Comparison of ENCODE assay signal across 1 cellular context in the genomic region with DNA sequence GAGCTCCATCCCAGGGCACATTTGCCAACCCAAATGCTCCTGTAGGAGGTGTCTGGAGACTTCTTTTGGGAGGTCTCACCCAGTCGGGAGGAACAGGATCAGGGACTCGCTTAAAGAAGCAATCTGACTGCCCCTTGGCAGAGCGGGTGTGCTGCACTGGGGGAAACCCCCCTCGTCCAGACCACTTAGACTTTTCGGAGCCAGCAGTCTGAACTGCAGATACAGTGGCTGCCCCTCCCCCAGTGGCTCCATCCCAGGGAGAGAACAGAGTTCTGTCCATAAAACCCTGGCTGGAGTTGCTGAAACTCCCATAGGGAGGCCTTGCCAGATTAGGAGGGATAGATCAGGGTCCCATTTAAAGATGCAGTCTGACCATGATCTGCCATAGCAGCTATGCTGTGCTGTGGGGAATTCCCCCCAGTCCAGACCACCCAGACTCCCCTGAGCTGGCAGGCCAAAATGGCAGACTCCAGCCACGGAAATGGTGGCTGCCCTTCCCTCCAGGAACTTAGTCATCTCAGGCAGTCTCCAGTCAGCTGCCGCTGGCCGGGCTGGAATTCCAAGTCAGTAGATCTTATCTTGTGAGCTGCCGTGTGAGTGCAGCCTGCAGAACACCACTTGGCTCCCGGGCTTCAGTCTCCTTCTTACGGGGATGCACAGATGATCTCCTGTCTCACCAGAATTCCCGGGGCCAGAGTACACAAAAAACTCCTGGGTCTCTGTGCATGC.
TF ChIP-seq lines count a peak whose summit lies in the region.

No MANE protein-coding gene starts in this region.

TF ChIP-seq in K562, 482 proteins besides CTCF, POLR2A, EP300 and RAD21 (continued from another document):
- TF ChIP-seq TEAD1 (CRISPR knock-in tag; IDR thresholded peaks at IDR 0.05) = 0 out of 4 replicates have a peak, but pooled peaks of 1 of the 2 experiments have one; percentile 17
